11 cellular contexts compared by ENCODE assay signal in genomic region chr1:54883349-54884102, GRCh38. TPM values are rescaled to one million over a fixed set of nuclear protein-coding genes. Genes with fewer than 3 reads are reported as not detected.
DNase-seq lines count a peak whose midpoint lies in the region; ATAC-seq and TF ChIP-seq lines count a peak whose summit lies in the region.
"Had no signal": no experiment of that assay in that cellular context is flagged by ENCODE, and none has a peak within 500 bp of the region (broad histone marks: within the 10 kb centered on the region; RNA-seq: fewer than 3 reads in every experiment).

No MANE protein-coding gene starts in this region.

- peak in 1 of 2 donors; percentile 38 for TF ChIP-seq POLR2A in adrenal gland (IDR thresholded peaks at IDR 0.05)
- no peak for TF ChIP-seq POLR2A in spleen (IDR thresholded peaks at IDR 0.05)

- H3K27me3 Mint-ChIP-seq in CD4-positive, alpha-beta memory T cell: peaks cover 1 to 4% of the 10 kb centered on the region in 2 donors
- H3K27me3 Mint-ChIP-seq: memory B cell had no signal

- H3K4me3 ChIP-seq in adrenal gland (peak overlapping the region in 2 of 4 donors; percentile 23 to 82), iPS-20b (ENCODE audit: low read length) (peak overlapping the region; percentile 3; the same call in 1 of the 2 replicates), spleen (peak overlapping the region in 3 of 8 donors; percentile 4 to 98 (median 96))
- H3K4me3 ChIP-seq in CD4-positive, alpha-beta memory T cell (ENCODE audit: low read length in 2 of 2): no peak overlapping the region
- H3K4me3 ChIP-seq: thoracic aorta had no signal

- TF ChIP-seq CTCF in adrenal gland (IDR thresholded peaks at IDR 0.05): peak in 1 of 6 experiments; percentile 9
- TF ChIP-seq CTCF in spleen (IDR thresholded peaks at IDR 0.05 in 8 of 11, conservative IDR thresholded peaks at IDR 0.05 in 3 of 11): no peak

- peaks cover 0 to 17% of the 10 kb centered on the region in 2 donors for H3K36me3 Mint-ChIP-seq in CD4-positive, alpha-beta memory T cell

- no peak overlapping the region for H3K9ac ChIP-seq in iPS-20b (ENCODE audit: low read depth, low read length)

- DNase-seq in DMS53 (lab: John Stamatoyannopoulos, UW) (peak; percentile 75), DMS53 treated with DMSO at 0.1 percent for 48 hours (lab: John Stamatoyannopoulos, UW; ENCODE audit: unreplicated experiment) (no peak), adrenal gland (peak in 5 of 7 donors; percentile 65 to 79 (median 70)), spleen (no peak), NCI-H1092 (lab: John Stamatoyannopoulos, UW) (no peak)
- DNase-seq in CD4-positive, alpha-beta memory T cell: no peak
- DNase-seq: KBM-7 had no signal

- intact Hi-C loops in adrenal gland (cut with DNase I) (loop anchor here in 1 of 2 donors (10.0 kb wide), 1 partner anchor 61 kb away; no protein-coding TSS in a partner anchor), spleen (cut with DNase I; ENCODE audit: low total_unique reads) (no loop called here)
- intact Hi-C loops in CD4-positive, alpha-beta memory T cell (cut with micrococcal nuclease): no loop called here

- H3K27me3 ChIP-seq in adrenal gland (no peaks in the 10 kb centered on the region), iPS-20b (ENCODE audit: insufficient read depth, low read length) (no peaks in the 10 kb centered on the region), spleen (replicated peaks in 1 of 7) (peaks cover 0 to 26% (median 0%) of the 10 kb centered on the region in 7 donors)
- no peaks in the 10 kb centered on the region for H3K27me3 ChIP-seq in CD4-positive, alpha-beta memory T cell (ENCODE audit: insufficient read depth, low read length)

- POLR2A ChIA-PET in CD4-positive, alpha-beta memory T cell (lab: Charles Lee; ENCODE audit: partially characterized antibody): no interaction called here

- peaks cover 0 to 9% of the 10 kb centered on the region in 2 donors for H3K36me3 ChIP-seq in adrenal gland (replicated peaks in 1 of 2)
- peaks cover 70% of the 10 kb centered on the region for H3K36me3 ChIP-seq in iPS-20b (ENCODE audit: insufficient read depth, low read depth, low read length)
- peaks cover 0 to 26% (median 0%) of the 10 kb centered on the region in 6 donors for H3K36me3 ChIP-seq in spleen
- no peaks in the 10 kb centered on the region for H3K36me3 ChIP-seq in CD4-positive, alpha-beta memory T cell (ENCODE audit: insufficient read depth, low read length)
- H3K36me3 ChIP-seq: thoracic aorta had no signal

- CTCF ChIA-PET in CD4-positive, alpha-beta memory T cell (lab: Charles Lee; ENCODE audit: partially characterized antibody): no interaction called here

- peaks cover 0 to 9% (median 0%) of the 10 kb centered on the region in 8 donors for H3K9me3 Mint-ChIP-seq in CD4-positive, alpha-beta memory T cell

- H3K4me1 ChIP-seq in adrenal gland (replicated peaks in 1 of 2) (peaks cover 38 to 46% of the 10 kb centered on the region in 2 donors), iPS-20b (ENCODE audit: insufficient read depth, low read length) (peaks cover 17% of the 10 kb centered on the region; the same call in 1 of the 2 replicates), spleen (peaks cover 8 to 54% (median 31%) of the 10 kb centered on the region in 6 donors)
- H3K4me1 ChIP-seq in CD4-positive, alpha-beta memory T cell (ENCODE audit: insufficient read depth, low read length): peaks cover 22% of the 10 kb centered on the region

- H3K9me3 ChIP-seq in adrenal gland (replicated peaks in 1 of 3) (peaks cover 0 to 3% (median 0%) of the 10 kb centered on the region in 3 donors), iPS-20b (ENCODE audit: insufficient read depth, low read depth, low read length) (no peaks in the 10 kb centered on the region), spleen (peaks cover 0 to 10% (median 0%) of the 10 kb centered on the region in 8 donors)
- H3K9me3 ChIP-seq in CD4-positive, alpha-beta memory T cell (ENCODE audit: control insufficient read depth in 1 of 2, low read length in 2 of 2): no peaks in the 10 kb centered on the region
- H3K9me3 ChIP-seq: thoracic aorta had no signal

- 42 to 54% (median 46%) methylated on average over 10 of the region's 10 CpGs for WGBS in adrenal gland, 4 donors
- WGBS in spleen, 5 donors: 78 to 92% (median 79%) methylated on average over 8 to 10 of the region's 10 CpGs

- H3K27ac ChIP-seq in adrenal gland: peak overlapping the region in 4 of 5 donors; percentile 64 to 95 (median 82)
- no peak overlapping the region for H3K27ac ChIP-seq in iPS-20b (ENCODE audit: low read length)
- H3K27ac ChIP-seq in spleen: peak overlapping the region in 5 of 8 donors; percentile 8 to 45 (median 25)
- no peak overlapping the region for H3K27ac ChIP-seq in CD4-positive, alpha-beta memory T cell (ENCODE audit: low read depth, low read length)
- H3K27ac ChIP-seq: thoracic aorta had no signal

- no peak overlapping the region for H3K27ac Mint-ChIP-seq in CD4-positive, alpha-beta memory T cell
- H3K27ac Mint-ChIP-seq: memory B cell had no signal

- no peak overlapping the region for H3K4me3 Mint-ChIP-seq in CD4-positive, alpha-beta memory T cell
- H3K4me3 Mint-ChIP-seq: memory B cell had no signal

- peaks cover 14 to 33% (median 23%) of the 10 kb centered on the region in 4 donors for H3K4me1 Mint-ChIP-seq in CD4-positive, alpha-beta memory T cell

- ATAC-seq in GM19455 (IDR thresholded peaks at IDR 0.05; ENCODE audit: unreplicated experiment): no peak

RNA-seq across cellular contexts. Expression of gene DHCR24, which starts 3.5 kb away (rescaled TPM):
- total RNA-seq in adrenal gland (1,000 to 10,000 TPM; 1,178 to 4,240 (median 2,741) TPM), spleen (100 to 1,000 TPM; 112 to 370 (median 284) TPM)
- polyA plus RNA-seq in adrenal gland (1,000 to 10,000 TPM in 1 of 3 donors, 100 to 1,000 TPM in 2; 138 to 3,356 (median 348) TPM), spleen (10 to 100 TPM in 1 of 3 donors, 1 to 10 TPM in 2; 7.0 to 29.7 (median 9.1) TPM)
- 1 to 10 TPM; 7.1 to 7.6 TPM for total RNA-seq in CD4-positive, alpha-beta memory T cell
- polyA plus RNA-seq in CD4-positive, alpha-beta memory T cell: 1 to 10 TPM; 5.9 to 9.9 TPM

Comparison
In these comparisons a context has a peak if more than half of its experiments do, and no peak if none do; other contexts are left out.
1. DNase-seq: peak in DMS53 (single experiment) and adrenal gland (5 of 7); none in DMS53 treated with DMSO at 0.1 percent for 48 hours (single experiment), spleen (single experiment), CD4-positive, alpha-beta memory T cell (0 of 5) and NCI-H1092 (single experiment).
2. H3K27ac ChIP-seq: peak in adrenal gland (4 of 5) and spleen (5 of 8); none in iPS-20b (single experiment) and CD4-positive, alpha-beta memory T cell (single experiment).
3. RNA of gene DHCR24, which starts 3.5 kb away (total RNA-seq): 1,178 to 4,240 TPM in adrenal gland and 112 to 370 TPM in spleen; 7.1 to 7.6 TPM in CD4-positive, alpha-beta memory T cell; every median in the first group is over 10 times any median in the second.